1 cellular context compared by ENCODE assay signal in genomic region chr2:176072292-176072669, GRCh38.
TF ChIP-seq lines count a peak whose summit lies in the region.

No MANE protein-coding gene starts in this region.

TF ChIP-seq in HepG2, 621 proteins besides CTCF, POLR2A, EP300 and RAD21:
- TF ChIP-seq ZNF629 (CRISPR knock-in tag; conservative IDR thresholded peaks at IDR 0.05) (peak; percentile 44; the same call in 1 of the 2 replicates), MEF2D (CRISPR knock-in tag; IDR thresholded peaks at IDR 0.05) (no peak)
